In genomic region chr6:147509900-147510299, GRCh38 we compare ENCODE assay signal across 9 cellular contexts. TPM values are rescaled to one million over a fixed set of nuclear protein-coding genes. Genes with fewer than 3 reads are reported as not detected.
DNase-seq lines count a peak whose midpoint lies in the region; ATAC-seq and FAIRE-seq lines count a peak whose summit lies in the region.
"Had no signal": no experiment of that assay in that cellular context is flagged by ENCODE, and none has a peak within 500 bp of the region (broad histone marks: within the 10 kb centered on the region; RNA-seq: fewer than 3 reads in every experiment).

No MANE protein-coding gene starts in this region.

- H3K27ac ChIP-seq in duodenal mucosa (ENCODE audit: low read depth, low read length) = no peak overlapping the region

- H3K4me1 ChIP-seq in duodenal mucosa (ENCODE audit: control insufficient read depth in 1 of 2, insufficient read depth in 2 of 2, low read length in 2 of 2) = peaks cover 4 to 13% of the 10 kb centered on the region in 2 donors

- H3K36me3 ChIP-seq in duodenal mucosa (ENCODE audit: control insufficient read depth in 1 of 2, insufficient read depth in 2 of 2, low read length in 2 of 2) = no peaks in the 10 kb centered on the region

- DNase-seq in GM19239 (ENCODE audit: insufficient read length, low spot score) (no peak), renal cortical epithelial cell (ENCODE audit: low read depth) (peak; percentile 42), T1000 (lab: John Stamatoyannopoulos, UW) (no peak), UCSD-AML1 (lab: John Stamatoyannopoulos, UW; ENCODE audit: unreplicated experiment) (no peak), NCI-H1694 treated with DMSO at 0.1 percent for 48 hours (lab: John Stamatoyannopoulos, UW) (no peak)
- no peak for DNase-seq in activated effector memory CD4-positive, alpha-beta T cell treated with Interleukin-2 at 50 U/mL for 16 hours
- DNase-seq: OCI-M1 had no signal

- peak; percentile 94 for FAIRE-seq in GM19239 (lab: Jason Lieb, UNC)

- peaks cover 0 to 7% of the 10 kb centered on the region in 2 donors for H3K27me3 ChIP-seq in duodenal mucosa (ENCODE audit: control insufficient read depth in 1 of 2, insufficient read depth in 2 of 2, low read length in 2 of 2)

- peak overlapping the region; percentile 69 to 79 for H3K4me3 ChIP-seq in duodenal mucosa (ENCODE audit: low read depth in 1 of 2, low read length in 2 of 2)

- ATAC-seq in HG03196 (IDR thresholded peaks at IDR 0.05; ENCODE audit: unreplicated experiment) = peak; percentile 51

- H3K9me3 ChIP-seq in duodenal mucosa (ENCODE audit: control insufficient read depth in 1 of 2, low read length in 2 of 2) = no peaks in the 10 kb centered on the region

- H3K9ac ChIP-seq in duodenal mucosa (ENCODE audit: low read depth in 1 of 2, low read length in 2 of 2) = peak overlapping the region; percentile 0 to 6

RNA-seq across cellular contexts. Expression of gene SAMD5, which starts 1.4 kb away (rescaled TPM):
- 0.87 and 3.3 TPM in 2 replicates for total RNA-seq in renal cortical epithelial cell
